Comparison of ENCODE assay signal across 8 cellular contexts in genomic region chr12:115337693-115338543, GRCh38.
A peak's percentile ranks its signal among the peaks of the same experiment; 100 is the strongest.
DNase-seq lines count a peak whose midpoint lies in the region; ATAC-seq and TF ChIP-seq lines count a peak whose summit lies in the region.

No MANE protein-coding gene starts in this region.

- H3K4me1 ChIP-seq in psoas muscle = peaks cover 4% of the 10 kb centered on the region

- no peak for TF ChIP-seq CTCF in psoas muscle (IDR thresholded peaks at IDR 0.05)

- 18 to 27% (median 24%) methylated on average over 12 of the region's 12 CpGs for WGBS in psoas muscle, 3 donors

- no peaks in the 10 kb centered on the region for H3K9me3 ChIP-seq in psoas muscle

- no peaks in the 10 kb centered on the region for H3K27me3 ChIP-seq in psoas muscle (ENCODE audit: insufficient read depth in 3 of 3, low read length in 2 of 3)

- peak; percentile 87 to 96 (median 96) for ATAC-seq in psoas muscle
- ATAC-seq in HG03280 (IDR thresholded peaks at IDR 0.05; ENCODE audit: unreplicated experiment) = no peak

- intact Hi-C loops in psoas muscle (cut with DNase I) = loop anchor here in 1 of 2 donors (10.0 kb wide), 1 partner anchor 663 kb away; no protein-coding TSS in a partner anchor

- peak overlapping the region; percentile 72 for H3K27ac ChIP-seq in psoas muscle

- DNase-seq in GM04503 (ENCODE audit: low read depth) (peak; percentile 77), RKO (ENCODE audit: low spot score) (peak; percentile 89), fibroblast of gingiva (ENCODE audit: low read depth) (peak; percentile 88), psoas muscle (peak; percentile 57 to 71), NCI-H146 treated with DMSO at 0.1 percent for 48 hours (lab: John Stamatoyannopoulos, UW; ENCODE audit: unreplicated experiment) (no peak), NCI-H446 treated with DMSO at 0.1 percent for 48 hours (lab: John Stamatoyannopoulos, UW) (no peak)
- DNase-seq in activated CD4-positive, alpha-beta T cell treated with anti-CD3 and anti-CD28 coated beads, Interleukin-2, amount 50 U/mL, for 4 hours = no peak

- H3K36me3 ChIP-seq in psoas muscle (ENCODE audit: insufficient read depth in 1 of 2, low read depth in 1 of 2) = no peaks in the 10 kb centered on the region

- no peak overlapping the region for H3K4me3 ChIP-seq in psoas muscle

Comparison
In these comparisons a context has a peak if more than half of its experiments do, and no peak if none do; other contexts are left out.
1. DNase-seq: peak in GM04503 (single experiment), RKO (single experiment), fibroblast of gingiva (single experiment) and psoas muscle (2 of 2); none in NCI-H146 treated with DMSO at 0.1 percent for 48 hours (single experiment), NCI-H446 treated with DMSO at 0.1 percent for 48 hours (single experiment) and activated CD4-positive, alpha-beta T cell treated with anti-CD3 and anti-CD28 coated beads, Interleukin-2, amount 50 U/mL, for 4 hours (0 of 2).